Comparison of ENCODE assay signal across 15 cellular contexts in the genomic region with DNA sequence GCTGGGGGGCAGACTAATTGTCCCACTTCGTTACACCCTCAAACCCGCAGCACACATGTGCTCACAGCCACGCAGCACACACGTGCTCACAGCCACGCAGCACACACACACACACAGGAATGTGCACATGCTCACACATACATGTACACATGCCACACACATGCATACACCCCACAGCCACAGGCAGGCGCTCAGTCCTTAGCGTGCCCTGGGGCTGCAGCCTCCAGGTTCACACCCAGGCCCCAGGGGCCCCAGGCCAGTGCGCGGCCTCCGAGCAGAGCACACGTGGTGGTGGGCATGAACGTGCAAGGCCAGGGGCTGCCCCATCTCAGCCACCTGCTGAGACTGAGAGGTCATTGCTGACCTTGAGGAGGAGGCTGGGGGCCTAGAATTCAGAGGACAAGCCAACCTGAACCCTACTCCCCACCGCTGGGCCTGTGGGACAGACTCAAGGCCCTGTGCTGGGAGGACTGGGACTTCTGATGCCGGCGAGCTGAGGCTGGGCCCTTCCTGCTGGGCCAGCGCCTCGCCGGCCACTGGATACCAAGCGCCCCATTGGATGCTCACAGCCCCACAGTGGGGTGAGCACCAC. TPM values are rescaled to one million over a fixed set of nuclear protein-coding genes. Genes with fewer than 3 reads are reported as not detected.
A peak's percentile ranks its signal among the peaks of the same experiment; 100 is the strongest.
DNase-seq lines count a peak whose midpoint lies in the region; ATAC-seq, FAIRE-seq and TF ChIP-seq lines count a peak whose summit lies in the region.
"Had no signal": no experiment of that assay in that cellular context is flagged by ENCODE, and none has a peak within 500 bp of the region (broad histone marks: within the 10 kb centered on the region; RNA-seq: fewer than 3 reads in every experiment).

No MANE protein-coding gene starts in this region.

- TF ChIP-seq RAD21 in HepG2 (CRISPR knock-in tag; IDR thresholded peaks at IDR 0.05) = no peak

- TF ChIP-seq POLR2A in HepG2 (IDR thresholded peaks at IDR 0.05; ENCODE audit: insufficient read depth in 1 of 2, low read depth in 2 of 2, low read length in 2 of 2) = no peak
- no peak for TF ChIP-seq POLR2A in sigmoid colon (IDR thresholded peaks at IDR 0.05)

- POLR2A ChIA-PET in HepG2 (lab: Yijun Ruan, JAX) (interaction anchor here (1.3 kb wide), 1 partner anchor 17 kb away, joined by 4 read pairs; no protein-coding TSS in a partner anchor), PC-3 (lab: Charles Lee; ENCODE audit: unreplicated experiment) (no interaction called here)

- H3K27ac ChIP-seq in C4-2B = peak overlapping the region; percentile 58
- no peak overlapping the region for H3K27ac ChIP-seq in HepG2 (ENCODE audit: extremely low read length, insufficient read depth, low read length)
- peak overlapping the region; percentile 92 to 98 (median 94) for H3K27ac ChIP-seq in sigmoid colon
- no peak overlapping the region for H3K27ac ChIP-seq in PC-3 (ENCODE audit: low read length)
- H3K27ac ChIP-seq: parathyroid adenoma, thyroid gland had no signal

- H3K4me1 ChIP-seq in adipocyte (ENCODE audit: control insufficient read depth, insufficient read depth, low read length) (peaks cover 55% of the 10 kb centered on the region), HepG2 (ENCODE audit: insufficient read depth, low read length) (peaks cover 47% of the 10 kb centered on the region), sigmoid colon (peaks cover 0 to 93% (median 91%) of the 10 kb centered on the region in 4 donors), PC-3 (ENCODE audit: insufficient read depth, low read length) (peaks cover 36% of the 10 kb centered on the region)

- CTCF ChIA-PET in HepG2 (lab: Yijun Ruan, JAX; ENCODE audit: low intra/inter-chr PET ratio, low total read pairs) (interaction anchor here (2.8 kb wide), 1 partner anchor 26 kb away, joined by 38 read pairs; no protein-coding TSS in a partner anchor), PC-3 (lab: Charles Lee) (no interaction called here)

- no peak for TF ChIP-seq CTCF in C4-2B (conservative IDR thresholded peaks at IDR 0.05)
- no peak for TF ChIP-seq CTCF in HepG2 (CRISPR knock-in tag; IDR thresholded peaks at IDR 0.05)
- no peak for TF ChIP-seq CTCF in sigmoid colon (IDR thresholded peaks at IDR 0.05)
- no peak for TF ChIP-seq CTCF in PC-3 (conservative IDR thresholded peaks at IDR 0.05; ENCODE audit: low read depth, low read length)

- no peak for DNase-seq in adipocyte (ENCODE audit: low read depth)
- DNase-seq in HepG2 (ENCODE audit: low spot score) = no peak
- DNase-seq in sigmoid colon = no peak
- no peak for DNase-seq in PC-3
- no peak for DNase-seq in AG08395 (ENCODE audit: low spot score)
- DNase-seq in DMS 273 (lab: John Stamatoyannopoulos, UW; ENCODE audit: unreplicated experiment) = no peak
- DNase-seq: activated CD4-positive, alpha-beta T cell treated with anti-CD3 and anti-CD28 coated beads, Interleukin-2, amount 50 U/mL, for 4 hours; activated T-cell treated with anti-CD3 and anti-CD28 coated beads, Interleukin-2, amount 50 U/mL, for 24 hours; KG1; NCI-H1930; thyroid gland had no signal

- no peaks in the 10 kb centered on the region for H4K20me1 ChIP-seq in HepG2 (ENCODE audit: insufficient read depth, low read length)
- H4K20me1 ChIP-seq in PC-3 (ENCODE audit: low read length) = no peaks in the 10 kb centered on the region

- H3K9me3 ChIP-seq in adipocyte (ENCODE audit: control insufficient read depth, low read length) = no peaks in the 10 kb centered on the region
- no peaks in the 10 kb centered on the region for H3K9me3 ChIP-seq in HepG2 (ENCODE audit: low read length)
- no peaks in the 10 kb centered on the region for H3K9me3 ChIP-seq in sigmoid colon
- H3K9me3 ChIP-seq in PC-3 (ENCODE audit: low read length) = no peaks in the 10 kb centered on the region
- H3K9me3 ChIP-seq: thyroid gland had no signal

- ATAC-seq in HepG2 = no peak
- ATAC-seq in PC-3 = no peak
- ATAC-seq in GM21390 (IDR thresholded peaks at IDR 0.05; ENCODE audit: unreplicated experiment) = no peak

- H3K36me3 ChIP-seq in adipocyte (ENCODE audit: control insufficient read depth, insufficient read depth, low read length, severe bottlenecking) (no peaks in the 10 kb centered on the region), HepG2 (replicated peaks in 1 of 2; ENCODE audit: control insufficient read depth in 1 of 2, insufficient read depth in 2 of 2, low read length in 2 of 2) (no peaks in the 10 kb centered on the region), sigmoid colon (no peaks in the 10 kb centered on the region), PC-3 (ENCODE audit: low read depth, low read length) (no peaks in the 10 kb centered on the region)
- H3K36me3 ChIP-seq: thyroid gland had no signal

- 99% methylated on average over 7 of the region's 19 CpGs for WGBS in HepG2 (ENCODE audit: low lambda C conversion rate)
- 72 to 82% methylated on average over 19 of the region's 19 CpGs for WGBS in sigmoid colon, 2 donors

- H3K27me3 ChIP-seq in adipocyte (replicated peaks; ENCODE audit: control insufficient read depth, insufficient read depth, low read length) = no peaks in the 10 kb centered on the region
- H3K27me3 ChIP-seq in HepG2 (ENCODE audit: control insufficient read depth in 1 of 2, insufficient read depth in 2 of 2, low read length in 2 of 2) = peaks cover 2 to 19% of the 10 kb centered on the region in 2 experiments; a peak in 2 of 5 replicates
- no peaks in the 10 kb centered on the region for H3K27me3 ChIP-seq in sigmoid colon
- no peaks in the 10 kb centered on the region for H3K27me3 ChIP-seq in PC-3 (ENCODE audit: low read length)
- H3K27me3 ChIP-seq: thyroid gland had no signal

- no peaks in the 10 kb centered on the region for H3K79me2 ChIP-seq in HepG2 (ENCODE audit: insufficient read depth, low read length)
- H3K79me2 ChIP-seq in PC-3 (ENCODE audit: low read length) = no peaks in the 10 kb centered on the region

- no peak overlapping the region for H3K4me3 ChIP-seq in adipocyte (ENCODE audit: low read length)
- no peak overlapping the region for H3K4me3 ChIP-seq in HepG2 (replicated peaks in 1 of 3; ENCODE audit: insufficient read depth in 1 of 3, low read depth in 2 of 3, low read length in 3 of 3)
- H3K4me3 ChIP-seq in sigmoid colon = peak overlapping the region in 1 of 4 donors; percentile 3
- no peak overlapping the region for H3K4me3 ChIP-seq in PC-3 (ENCODE audit: low read length)
- H3K4me3 ChIP-seq: smooth muscle cell, thyroid gland had no signal

- no peak overlapping the region for H3K4me2 ChIP-seq in HepG2 (ENCODE audit: low read depth, low read length)
- H3K4me2 ChIP-seq in PC-3 (ENCODE audit: low read length) = no peak overlapping the region
- H3K4me2 ChIP-seq: smooth muscle cell had no signal

- no TSS peak for BruUV-seq in HepG2 (replicated peaks; lab: Mats Ljungman, UMichigan)
- no TSS peak for BruUV-seq in PC-3 (replicated peaks; lab: Mats Ljungman, UMichigan)

- H3K9ac ChIP-seq in adipocyte (ENCODE audit: low read length) (peak overlapping the region; percentile 8), HepG2 (ENCODE audit: insufficient read depth, low read depth, low read length) (no peak overlapping the region), PC-3 (ENCODE audit: low read length) (no peak overlapping the region)
- H3K9ac ChIP-seq: parathyroid adenoma had no signal

- FAIRE-seq in HepG2 (lab: Jason Lieb, UNC) = no peak

- no peak overlapping the region for H2AFZ ChIP-seq in HepG2 (ENCODE audit: low read length)
- H2AFZ ChIP-seq in PC-3 (ENCODE audit: low read length) = no peak overlapping the region
- H2AFZ ChIP-seq: parathyroid adenoma had no signal

- TF ChIP-seq EP300 in HepG2 (IDR thresholded peaks at IDR 0.05; ENCODE audit: low read depth in 2 of 2, low read length in 2 of 2) (no peak), HepG2 (CRISPR knock-in tag; IDR thresholded peaks at IDR 0.05; ENCODE audit: borderline replicate concordance) (no peak), sigmoid colon (IDR thresholded peaks at IDR 0.05) (no peak)

- H3F3A ChIP-seq in PC-3 (ENCODE audit: low read length, unreplicated experiment) = no peaks in the 10 kb centered on the region

- H3K9me2 ChIP-seq in PC-3 (replicated peaks; ENCODE audit: low read length) = no peaks in the 10 kb centered on the region

- in situ Hi-C loops in HepG2 (cut with HindIII; ENCODE audit: extremely low pct_ligation_motif_present, low pct_unique_long_range_greater_than_20kb) = loop anchor here (5.0 kb wide), 1 partner anchor 42 kb away; no protein-coding TSS in a partner anchor

- intact Hi-C loops in HepG2 (cut with micrococcal nuclease; ENCODE audit: unreplicated experiment) (no loop called here), sigmoid colon (cut with DNase I) (loop anchor here (1.0 kb wide), 1 partner anchor 44 kb away; no protein-coding TSS in a partner anchor), PC-3 (cut with micrococcal nuclease) (no loop called here)

RNA-seq across cellular contexts. Expression of gene TRMT61A, which starts 15.7 kb away (rescaled TPM):
- total RNA-seq in HepG2 (2016; rRNA removed; fragmentation: Illumina TruSeq; extraction: Trizol) (12.2 and 13.6 TPM in 2 replicates), sigmoid colon (10 to 100 TPM; 20.2 to 27.2 (median 22.7) TPM), PC-3 (2014; rRNA removed) (51.2 and 72.9 TPM in 2 replicates)
- 4.0 and 5.2 TPM in 2 replicates for total RNA-seq in HepG2 (2016; cell fraction: cytosol; rRNA removed; fragmentation: Illumina TruSeq; extraction: Trizol; ENCODE audit: low read depth)
- total RNA-seq in HepG2 (2016; cell fraction: insoluble cytoplasmic fraction; rRNA removed; fragmentation: Illumina TruSeq; extraction: Trizol) = 12.4 and 14.5 TPM in 2 replicates
- total RNA-seq in HepG2 (2016; cell fraction: membrane; rRNA removed; fragmentation: Illumina TruSeq; extraction: Trizol) = 8.3 and 9.6 TPM in 2 replicates
- 10.4 and 11.7 TPM in 2 replicates for total RNA-seq in HepG2 (2016; cell fraction: nucleus; rRNA removed; fragmentation: Illumina TruSeq; extraction: Trizol)
- polyA plus RNA-seq in HepG2 (2011; rRNA removed) (6.5 and 9.8 TPM in 2 replicates), sigmoid colon (10 to 100 TPM in 1 of 3 donors, 1 to 10 TPM in 2; 4.2 to 18.1 (median 8.4) TPM)
- polyA plus RNA-seq in HepG2 (2011; cell fraction: cytosol; rRNA removed) = 6.4 and 11.5 TPM in 2 replicates
- 26.1 and 31.2 TPM in 2 replicates for polyA plus RNA-seq in HepG2 (2011; cell fraction: nucleus; rRNA removed)
- polyA plus RNA-seq in HepG2 (2012) = 4.0 and 8.4 TPM in 2 replicates
- 3.9 and 4.4 TPM in 2 replicates for polyA plus RNA-seq in HepG2 (2016; cell fraction: cytosol; fragmentation: Illumina TruSeq; extraction: Trizol; ENCODE audit: low read depth)
- 12.0 and 13.1 TPM in 2 replicates for polyA plus RNA-seq in HepG2 (2016; cell fraction: insoluble cytoplasmic fraction; fragmentation: Illumina TruSeq; extraction: Trizol; ENCODE audit: low read depth)
- 6.7 and 7.2 TPM in 2 replicates for polyA plus RNA-seq in HepG2 (2016; cell fraction: membrane; fragmentation: Illumina TruSeq; extraction: Trizol; ENCODE audit: low read depth)
- 13.5 and 14.3 TPM in 2 replicates for polyA plus RNA-seq in HepG2 (2016; cell fraction: nucleus; fragmentation: Illumina TruSeq; extraction: Trizol; ENCODE audit: insufficient read depth, low read depth)
- 14.6 and 19.9 TPM in 2 replicates for polyA minus RNA-seq in HepG2 (2011; rRNA and poly(A)+ RNA removed; ENCODE audit: low replicate concordance)
- 4.6 and 4.7 TPM in 2 replicates for polyA minus RNA-seq in HepG2 (2011; cell fraction: cytosol; rRNA and poly(A)+ RNA removed)
- polyA minus RNA-seq in HepG2 (2011; cell fraction: nucleus; rRNA and poly(A)+ RNA removed) = 15.8 and 16.6 TPM in 2 replicates

RNA-seq across cellular contexts. Expression of gene BAG5, which starts 17.7 kb away (rescaled TPM):
- 21.0 and 34.8 TPM in 2 replicates for total RNA-seq in HepG2 (2016; rRNA removed; fragmentation: Illumina TruSeq; extraction: Trizol)
- 2.3 and 2.5 TPM in 2 replicates for total RNA-seq in HepG2 (2016; cell fraction: cytosol; rRNA removed; fragmentation: Illumina TruSeq; extraction: Trizol; ENCODE audit: low read depth)
- total RNA-seq in HepG2 (2016; cell fraction: insoluble cytoplasmic fraction; rRNA removed; fragmentation: Illumina TruSeq; extraction: Trizol) = 21.9 and 34.1 TPM in 2 replicates
- 11.4 and 14.2 TPM in 2 replicates for total RNA-seq in HepG2 (2016; cell fraction: membrane; rRNA removed; fragmentation: Illumina TruSeq; extraction: Trizol)
- total RNA-seq in HepG2 (2016; cell fraction: nucleus; rRNA removed; fragmentation: Illumina TruSeq; extraction: Trizol) = 14.8 and 16.2 TPM in 2 replicates
- polyA plus RNA-seq in HepG2 (2011; rRNA removed) = 3.0 and 3.5 TPM in 2 replicates
- polyA plus RNA-seq in HepG2 (2011; cell fraction: cytosol; rRNA removed) = 2.5 and 3.9 TPM in 2 replicates
- 3.3 and 3.7 TPM in 2 replicates for polyA plus RNA-seq in HepG2 (2011; cell fraction: nucleus; rRNA removed)
- polyA plus RNA-seq in HepG2 (2012) = 7.9 and 9.3 TPM in 2 replicates
- polyA plus RNA-seq in HepG2 (2016; cell fraction: cytosol; fragmentation: Illumina TruSeq; extraction: Trizol; ENCODE audit: low read depth) = 1.0 and 1.3 TPM in 2 replicates
- 16.8 and 20.0 TPM in 2 replicates for polyA plus RNA-seq in HepG2 (2016; cell fraction: insoluble cytoplasmic fraction; fragmentation: Illumina TruSeq; extraction: Trizol; ENCODE audit: low read depth)
- polyA plus RNA-seq in HepG2 (2016; cell fraction: membrane; fragmentation: Illumina TruSeq; extraction: Trizol; ENCODE audit: low read depth) = 5.3 and 6.2 TPM in 2 replicates
- polyA plus RNA-seq in HepG2 (2016; cell fraction: nucleus; fragmentation: Illumina TruSeq; extraction: Trizol; ENCODE audit: insufficient read depth, low read depth) = 13.8 and 14.6 TPM in 2 replicates
- 5.3 and 11.8 TPM in 2 replicates for polyA minus RNA-seq in HepG2 (2011; rRNA and poly(A)+ RNA removed; ENCODE audit: low replicate concordance)
- polyA minus RNA-seq in HepG2 (2011; cell fraction: cytosol; rRNA and poly(A)+ RNA removed) = 7.2 and 8.6 TPM in 2 replicates
- polyA minus RNA-seq in HepG2 (2011; cell fraction: nucleus; rRNA and poly(A)+ RNA removed) = 9.8 and 9.9 TPM in 2 replicates
- total RNA-seq in sigmoid colon = 10 to 100 TPM; 18.6 to 27.1 (median 24.9) TPM
- 10 to 100 TPM; 13.2 to 15.6 (median 14.6) TPM for polyA plus RNA-seq in sigmoid colon
- 28.1 and 33.0 TPM in 2 replicates for total RNA-seq in PC-3 (2014; rRNA removed)

RNA-seq across cellular contexts. Expression of gene COA8, which starts 18.0 kb away (rescaled TPM):
- total RNA-seq in HepG2 (2016; rRNA removed; fragmentation: Illumina TruSeq; extraction: Trizol) (25.1 and 25.2 TPM in 2 replicates), sigmoid colon (10 to 100 TPM; 35.7 to 39.0 (median 37.5) TPM), PC-3 (2014; rRNA removed) (52.7 and 62.3 TPM in 2 replicates)
- 29.4 and 38.9 TPM in 2 replicates for total RNA-seq in HepG2 (2016; cell fraction: cytosol; rRNA removed; fragmentation: Illumina TruSeq; extraction: Trizol; ENCODE audit: low read depth)
- total RNA-seq in HepG2 (2016; cell fraction: insoluble cytoplasmic fraction; rRNA removed; fragmentation: Illumina TruSeq; extraction: Trizol) = 25.7 and 29.2 TPM in 2 replicates
- total RNA-seq in HepG2 (2016; cell fraction: membrane; rRNA removed; fragmentation: Illumina TruSeq; extraction: Trizol) = 46.6 and 48.0 TPM in 2 replicates
- 11.0 and 15.0 TPM in 2 replicates for total RNA-seq in HepG2 (2016; cell fraction: nucleus; rRNA removed; fragmentation: Illumina TruSeq; extraction: Trizol)
- polyA plus RNA-seq in HepG2 (2011; rRNA removed) (10.9 and 14.0 TPM in 2 replicates), sigmoid colon (10 to 100 TPM; 33.9 to 67.3 (median 65.7) TPM)
- 10.2 and 14.5 TPM in 2 replicates for polyA plus RNA-seq in HepG2 (2011; cell fraction: cytosol; rRNA removed)
- polyA plus RNA-seq in HepG2 (2011; cell fraction: nucleus; rRNA removed) = 2.6 and 3.1 TPM in 2 replicates
- polyA plus RNA-seq in HepG2 (2012) = 25.7 and 32.6 TPM in 2 replicates
- 63.7 and 73.8 TPM in 2 replicates for polyA plus RNA-seq in HepG2 (2016; cell fraction: cytosol; fragmentation: Illumina TruSeq; extraction: Trizol; ENCODE audit: low read depth)
- polyA plus RNA-seq in HepG2 (2016; cell fraction: insoluble cytoplasmic fraction; fragmentation: Illumina TruSeq; extraction: Trizol; ENCODE audit: low read depth) = 33.7 and 39.8 TPM in 2 replicates
- 52.0 and 59.9 TPM in 2 replicates for polyA plus RNA-seq in HepG2 (2016; cell fraction: membrane; fragmentation: Illumina TruSeq; extraction: Trizol; ENCODE audit: low read depth)
- polyA plus RNA-seq in HepG2 (2016; cell fraction: nucleus; fragmentation: Illumina TruSeq; extraction: Trizol; ENCODE audit: insufficient read depth, low read depth) = 21.5 and 21.7 TPM in 2 replicates
- polyA minus RNA-seq in HepG2 (2011; rRNA and poly(A)+ RNA removed; ENCODE audit: low replicate concordance) = 4.7 and 5.1 TPM in 2 replicates
- 3.6 and 6.4 TPM in 2 replicates for polyA minus RNA-seq in HepG2 (2011; cell fraction: cytosol; rRNA and poly(A)+ RNA removed)
- polyA minus RNA-seq in HepG2 (2011; cell fraction: nucleus; rRNA and poly(A)+ RNA removed) = 10.1 and 11.3 TPM in 2 replicates

RNA-seq across cellular contexts. Expression of gene CKB, which starts 22.1 kb away (rescaled TPM):
- total RNA-seq in HepG2 (2016; rRNA removed; fragmentation: Illumina TruSeq; extraction: Trizol) (82.3 and 92.4 TPM in 2 replicates), sigmoid colon (1,000 to 10,000 TPM; 1,303 to 1,696 (median 1,494) TPM), PC-3 (2014; rRNA removed) (299 and 324 TPM in 2 replicates)
- total RNA-seq in HepG2 (2016; cell fraction: cytosol; rRNA removed; fragmentation: Illumina TruSeq; extraction: Trizol; ENCODE audit: low read depth) = 35.0 and 38.6 TPM in 2 replicates
- total RNA-seq in HepG2 (2016; cell fraction: insoluble cytoplasmic fraction; rRNA removed; fragmentation: Illumina TruSeq; extraction: Trizol) = 77.0 and 90.7 TPM in 2 replicates
- total RNA-seq in HepG2 (2016; cell fraction: membrane; rRNA removed; fragmentation: Illumina TruSeq; extraction: Trizol) = 39.1 and 44.5 TPM in 2 replicates
- total RNA-seq in HepG2 (2016; cell fraction: nucleus; rRNA removed; fragmentation: Illumina TruSeq; extraction: Trizol) = 55.0 and 62.1 TPM in 2 replicates
- polyA plus RNA-seq in HepG2 (2011; rRNA removed) (179 and 217 TPM in 2 replicates), sigmoid colon (1,000 to 10,000 TPM in 2 of 3 donors, 100 to 1,000 TPM in 1; 905 to 2,176 (median 1,086) TPM)
- 94.2 and 257 TPM in 2 replicates for polyA plus RNA-seq in HepG2 (2011; cell fraction: cytosol; rRNA removed)
- polyA plus RNA-seq in HepG2 (2011; cell fraction: nucleus; rRNA removed) = 634 and 1,191 TPM in 2 replicates
- polyA plus RNA-seq in HepG2 (2012) = 136 and 210 TPM in 2 replicates
- 60.2 and 68.2 TPM in 2 replicates for polyA plus RNA-seq in HepG2 (2016; cell fraction: cytosol; fragmentation: Illumina TruSeq; extraction: Trizol; ENCODE audit: low read depth)
- polyA plus RNA-seq in HepG2 (2016; cell fraction: insoluble cytoplasmic fraction; fragmentation: Illumina TruSeq; extraction: Trizol; ENCODE audit: low read depth) = 156 and 198 TPM in 2 replicates
- polyA plus RNA-seq in HepG2 (2016; cell fraction: membrane; fragmentation: Illumina TruSeq; extraction: Trizol; ENCODE audit: low read depth) = 60.4 and 60.5 TPM in 2 replicates
- 164 and 170 TPM in 2 replicates for polyA plus RNA-seq in HepG2 (2016; cell fraction: nucleus; fragmentation: Illumina TruSeq; extraction: Trizol; ENCODE audit: insufficient read depth, low read depth)
- 111 and 125 TPM in 2 replicates for polyA minus RNA-seq in HepG2 (2011; rRNA and poly(A)+ RNA removed; ENCODE audit: low replicate concordance)
- 96.8 and 156 TPM in 2 replicates for polyA minus RNA-seq in HepG2 (2011; cell fraction: cytosol; rRNA and poly(A)+ RNA removed)
- 34.2 and 39.0 TPM in 2 replicates for polyA minus RNA-seq in HepG2 (2011; cell fraction: nucleus; rRNA and poly(A)+ RNA removed)

Comparison
In these comparisons a context has a peak if more than half of its experiments do, and no peak if none do; other contexts are left out.
1. H3K27ac ChIP-seq: peak in C4-2B (single experiment) and sigmoid colon (4 of 4); none in HepG2 (single experiment) and PC-3 (single experiment).